14 cellular contexts compared by ENCODE assay signal in genomic region chr16:30720694-30721093, GRCh38. TPM values are rescaled to one million over a fixed set of nuclear protein-coding genes. Genes with fewer than 3 reads are reported as not detected.
A peak's percentile ranks its signal among the peaks of the same experiment; 100 is the strongest.
DNase-seq lines count a peak whose midpoint lies in the region; TF ChIP-seq lines count a peak whose summit lies in the region.
"Had no signal": no experiment of that assay in that cellular context is flagged by ENCODE, and none has a peak within 500 bp of the region (broad histone marks: within the 10 kb centered on the region; RNA-seq: fewer than 3 reads in every experiment).

No MANE protein-coding gene starts in this region.

- no peak for DNase-seq in WERI-Rb-1
- DNase-seq in endothelial cell (ENCODE audit: low spot score), result no peak
- peak; percentile 71 for DNase-seq in posterior vena cava (ENCODE audit: low spot score)
- no peak for DNase-seq in stomach
- no peak for DNase-seq in NCI-H187 treated with DMSO at 0.1 percent for 48 hours (lab: John Stamatoyannopoulos, UW)
- no peak for DNase-seq in neural progenitor cell (ENCODE audit: low spot score)
- DNase-seq: DMS153, Kasumi-1, NCI-H1417, NCI-H2029 treated with DMSO at 0.1 percent for 48 hours, NCI-H510A, Right ventricle myocardium superior had no signal

- H3K36me3 Mint-ChIP-seq in endothelial cell (ENCODE audit: low read depth, unreplicated experiment), result peaks cover 68% of the 10 kb centered on the region
- peaks cover 53% of the 10 kb centered on the region for H3K36me3 Mint-ChIP-seq in neural progenitor cell

- peaks cover 37% of the 10 kb centered on the region for H4K20me1 ChIP-seq in neural progenitor cell (ENCODE audit: low read depth)

- H2AFZ ChIP-seq in neural progenitor cell (replicated peaks), result no peak overlapping the region

- H3K27ac Mint-ChIP-seq in endothelial cell (ENCODE audit: unreplicated experiment) (no peak overlapping the region), neural progenitor cell (no peak overlapping the region)

- H3K9me3 ChIP-seq in HEK293 (ENCODE audit: control insufficient read depth, insufficient read depth, low read depth, low read length), result no peaks in the 10 kb centered on the region
- no peaks in the 10 kb centered on the region for H3K9me3 ChIP-seq in WERI-Rb-1 (ENCODE audit: severe bottlenecking)
- H3K9me3 ChIP-seq in stomach, result no peaks in the 10 kb centered on the region
- no peaks in the 10 kb centered on the region for H3K9me3 ChIP-seq in neural progenitor cell (ENCODE audit: low read depth)
- H3K9me3 ChIP-seq: HAP-1 had no signal

- H3K27me3 ChIP-seq in WERI-Rb-1 (ENCODE audit: insufficient read depth, low read depth, severe bottlenecking) (no peaks in the 10 kb centered on the region), stomach (no peaks in the 10 kb centered on the region), neural progenitor cell (no peaks in the 10 kb centered on the region)

- H3K4me1 ChIP-seq in HEK293 (ENCODE audit: control insufficient read depth, insufficient read depth, low read length) (no peaks in the 10 kb centered on the region), stomach (peaks cover 0 to 29% (median 0%) of the 10 kb centered on the region in 4 donors), neural progenitor cell (no peaks in the 10 kb centered on the region)
- H3K4me1 ChIP-seq: HAP-1 had no signal

- no peak overlapping the region for H3K9ac ChIP-seq in neural progenitor cell

- H3K27me3 Mint-ChIP-seq in endothelial cell (ENCODE audit: unreplicated experiment) (peaks cover 6% of the 10 kb centered on the region), neural progenitor cell (ENCODE audit: insufficient read depth, low read depth) (no peaks in the 10 kb centered on the region)

- no peak for TF ChIP-seq CTCF in HEK293 (tag by site-specific recombination; IDR thresholded peaks at IDR 0.05)
- no peak for TF ChIP-seq CTCF in WERI-Rb-1 (IDR thresholded peaks at IDR 0.05; ENCODE audit: low read depth, low read length)
- TF ChIP-seq CTCF in endothelial cell (IDR thresholded peaks at IDR 0.05; ENCODE audit: unreplicated experiment), result no peak
- no peak for TF ChIP-seq CTCF in stomach (IDR thresholded peaks at IDR 0.05)
- TF ChIP-seq CTCF in neural progenitor cell (IDR thresholded peaks at IDR 0.05), result no peak

- H3K4me3 Mint-ChIP-seq in endothelial cell (ENCODE audit: unreplicated experiment), result peak overlapping the region; percentile 22
- H3K4me3 Mint-ChIP-seq in neural progenitor cell, result no peak overlapping the region

- CTCF ChIA-PET in HEK293 (lab: Yijun Ruan, JAX), result no interaction called here

- TF ChIP-seq POLR2A in stomach (IDR thresholded peaks at IDR 0.05), result no peak

- no peak overlapping the region for H3K4me2 ChIP-seq in neural progenitor cell

- H3K36me3 ChIP-seq in HEK293 (ENCODE audit: control insufficient read depth in 2 of 2, insufficient read depth in 1 of 2, low read length in 2 of 2) (peaks cover 74 to 97% of the 10 kb centered on the region in 2 experiments), WERI-Rb-1 (peaks cover 96% of the 10 kb centered on the region), stomach (peaks cover 100% of the 10 kb centered on the region in 4 donors), neural progenitor cell (peaks cover 6% of the 10 kb centered on the region)

- H3K27ac ChIP-seq in HEK293 (ENCODE audit: extremely low read depth, low read depth, low read length), result no peak overlapping the region
- H3K27ac ChIP-seq in WERI-Rb-1, result peak overlapping the region; percentile 67; the same call in 1 of the 2 replicates
- no peak overlapping the region for H3K27ac ChIP-seq in stomach
- H3K27ac ChIP-seq in neural progenitor cell, result no peak overlapping the region

- no peaks in the 10 kb centered on the region for H3F3A ChIP-seq in neural progenitor cell (ENCODE audit: low read depth)

- POLR2A ChIA-PET in HEK293 (lab: Yijun Ruan, JAX), result interaction anchor here (1.6 kb wide), 1 partner anchor 28 kb away, joined by 5 read pairs; the partner anchor contains the start of gene PHKG2

- peaks cover 33% of the 10 kb centered on the region for H3K79me2 ChIP-seq in neural progenitor cell (ENCODE audit: low read depth)

- H3K4me1 Mint-ChIP-seq in endothelial cell (ENCODE audit: unreplicated experiment) (peaks cover 3% of the 10 kb centered on the region), neural progenitor cell (no peaks in the 10 kb centered on the region)

- TF ChIP-seq EP300 in stomach (IDR thresholded peaks at IDR 0.05), result no peak

- H3K4me3 ChIP-seq in HEK293 (ENCODE audit: low read depth, low read length), result no peak overlapping the region
- no peak overlapping the region for H3K4me3 ChIP-seq in WERI-Rb-1 (ENCODE audit: low read depth, low read length)
- no peak overlapping the region for H3K4me3 ChIP-seq in stomach
- H3K4me3 ChIP-seq in neural progenitor cell, result no peak overlapping the region
- H3K4me3 ChIP-seq: HAP-1 had no signal

- H3K9me3 Mint-ChIP-seq in endothelial cell (ENCODE audit: unreplicated experiment), result no peaks in the 10 kb centered on the region
- H3K9me3 Mint-ChIP-seq in neural progenitor cell, result no peaks in the 10 kb centered on the region

- WGBS in stomach, 5 donors, result 81 to 93% (median 89%) methylated on average over 8 to 9 of the region's 9 CpGs

- intact Hi-C loops in posterior vena cava (cut with DNase I) (no loop called here), stomach (cut with DNase I; ENCODE audit: low total_unique reads) (no loop called here)

TF ChIP-seq in HEK293, 187 proteins besides CTCF, POLR2A, EP300 and RAD21:
- TF ChIP-seq GLIS1 (tag by site-specific recombination; IDR thresholded peaks at IDR 0.05) (peak; percentile 62), ZNF600 (tag by site-specific recombination; IDR thresholded peaks at IDR 0.05) (no peak)

RNA-seq across cellular contexts. Expression of gene SRCAP, which starts 21.7 kb away (rescaled TPM):
- 62.2 TPM for total RNA-seq in endothelial cell (ENCODE audit: unreplicated experiment)
- 10 to 100 TPM; 41.4 to 44.9 TPM for total RNA-seq in posterior vena cava
- total RNA-seq in stomach, result 10 to 100 TPM; 23.3 to 70.1 (median 56.8) TPM
- 10 to 100 TPM in 1 of 3 donors, 1 to 10 TPM in 2; 1.2 to 12.1 (median 4.4) TPM for polyA plus RNA-seq in stomach
- total RNA-seq in neural progenitor cell (ENCODE audit: low replicate concordance), result 4.6 and 8.8 TPM in 2 replicates

RNA-seq across cellular contexts. Expression of gene PHKG2, which starts 27.5 kb away (rescaled TPM):
- total RNA-seq in endothelial cell (ENCODE audit: unreplicated experiment) (27.5 TPM), posterior vena cava (10 to 100 TPM; 13.0 to 13.9 TPM), stomach (100 to 1,000 TPM in 1 of 5 donors, 10 to 100 TPM in 4; 18.2 to 104 (median 28.0) TPM), neural progenitor cell (ENCODE audit: low replicate concordance) (20.2 and 31.4 TPM in 2 replicates)
- 10 to 100 TPM; 29.3 to 41.5 (median 35.6) TPM for polyA plus RNA-seq in stomach

RNA-seq across cellular contexts. Expression of gene CFAP119, which starts 41.2 kb away (rescaled TPM):
- total RNA-seq in endothelial cell (ENCODE audit: unreplicated experiment) (5.2 TPM), posterior vena cava (1 to 10 TPM; 1.2 TPM), stomach (10 to 100 TPM in 2 of 5 donors, 1 to 10 TPM in 1, not detected in 2; 2.0 to 71.2 (median 13.9) TPM), neural progenitor cell (ENCODE audit: low replicate concordance) (0.56 and 8.0 TPM in 2 replicates)
- 10 to 100 TPM in 1 of 3 donors, 1 to 10 TPM in 2; 8.9 to 11.4 (median 9.4) TPM for polyA plus RNA-seq in stomach

RNA-seq across cellular contexts. Expression of gene RNF40, which starts 41.4 kb away (rescaled TPM):
- total RNA-seq in endothelial cell (ENCODE audit: unreplicated experiment) (108 TPM), posterior vena cava (10 to 100 TPM; 60.9 to 66.5 TPM), stomach (100 to 1,000 TPM in 1 of 5 donors, 10 to 100 TPM in 4; 17.5 to 155 (median 55.1) TPM), neural progenitor cell (ENCODE audit: low replicate concordance) (45.6 and 77.3 TPM in 2 replicates)
- polyA plus RNA-seq in stomach, result 10 to 100 TPM; 43.7 to 57.0 (median 53.9) TPM
